In the genomic region with DNA sequence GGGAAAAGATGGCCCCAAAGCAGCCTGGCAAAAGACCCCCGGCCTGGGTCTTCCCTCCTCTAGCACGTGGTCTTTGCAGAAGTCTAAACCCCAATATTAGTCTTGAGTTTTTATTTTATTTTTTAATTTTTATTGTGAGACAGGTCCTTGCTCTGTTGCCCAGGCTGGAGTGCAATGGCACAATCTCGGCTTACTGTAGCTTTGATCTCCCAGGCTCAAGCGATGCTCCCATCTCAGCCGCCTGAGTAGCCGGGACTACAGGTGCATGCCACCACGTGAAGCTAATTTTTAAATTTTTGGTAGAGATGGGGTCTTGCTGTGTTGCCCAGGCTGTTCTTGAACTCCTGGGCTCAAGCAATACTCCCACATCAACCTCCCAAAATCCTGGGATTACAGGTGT, we compare ENCODE assay signal across 27 cellular contexts.
"Had no signal": no experiment of that assay in that cellular context is flagged by ENCODE, and none has a peak within 500 bp of the region (broad histone marks: within the 10 kb centered on the region; RNA-seq: fewer than 3 reads in every experiment).

No MANE protein-coding gene starts in this region.

- H3K27me3 ChIP-seq: ovary, right lobe of liver had no signal

- H3K36me3 Mint-ChIP-seq: immature natural killer cell; mesothelial cell of epicardium; natural killer cell; neural progenitor cell; stimulated activated memory B cell treated with anti-CD40 and anti-IgM and Interleukin-4, amounts not matched to agents 10 μg/mL and 1 μg/mL and 100 μg/mL, for 72 hours had no signal

- H3K27ac ChIP-seq: left lung, lower lobe of right lung, neural progenitor cell, neutrophil, ovary, right atrium auricular region, right lobe of liver, skin epidermis, thyroid gland, transverse colon, upper lobe of right lung had no signal

- H3K4me3 Mint-ChIP-seq: immature natural killer cell; mesothelial cell of epicardium; naive B cell; natural killer cell; nephron progenitor cell; neural progenitor cell; stimulated activated memory B cell treated with anti-CD40 and anti-IgM and Interleukin-4, amounts not matched to agents 10 μg/mL and 1 μg/mL and 100 μg/mL, for 72 hours; stimulated activated naive CD8-positive, alpha-beta T cell treated with anti-CD3 and anti-CD28 coated beads, Interleukin-15, amount 100 ng/mL, for 72 hours had no signal

- H3K4me3 ChIP-seq: left lung, lower lobe of right lung, neural progenitor cell, ovary, right atrium auricular region, right lobe of liver, skin epidermis, thyroid gland, transverse colon, upper lobe of right lung had no signal

- H3K27ac Mint-ChIP-seq: immature natural killer cell; mesothelial cell of epicardium; natural killer cell; nephron progenitor cell; neural progenitor cell; progenitor cell of endocrine pancreas; stimulated activated memory B cell treated with anti-CD40 and anti-IgM and Interleukin-4, amounts not matched to agents 10 μg/mL and 1 μg/mL and 100 μg/mL, for 72 hours; stimulated activated naive CD8-positive, alpha-beta T cell treated with anti-CD3 and anti-CD28 coated beads, Interleukin-15, amount 100 ng/mL, for 72 hours had no signal

- H3K9me3 ChIP-seq: left lung, lower lobe of right lung, neutrophil, ovary, right atrium auricular region, right lobe of liver, thyroid gland, transverse colon, upper lobe of right lung had no signal

- H3K9me3 Mint-ChIP-seq: mesothelial cell of epicardium; naive B cell; natural killer cell; nephron progenitor cell; neural progenitor cell; stimulated activated memory B cell treated with anti-CD40 and anti-IgM and Interleukin-4, amounts not matched to agents 10 μg/mL and 1 μg/mL and 100 μg/mL, for 72 hours; stimulated activated naive CD8-positive, alpha-beta T cell treated with anti-CD3 and anti-CD28 coated beads, Interleukin-15, amount 100 ng/mL, for 72 hours had no signal

- H3K36me3 ChIP-seq: left lung, lower lobe of right lung, neural progenitor cell, neutrophil, ovary, right atrium auricular region, right lobe of liver, thyroid gland, transverse colon, upper lobe of right lung had no signal

- DNase-seq: hypothalamus; immature natural killer cell; kidney; left lung; lower lobe of right lung; mesendoderm; naive B cell; natural killer cell; nephron progenitor cell; occipital lobe; ovary; right lobe of liver; stimulated activated CD4-positive, alpha-beta T cell treated with anti-CD3 and anti-CD28 coated beads, Interleukin-4, amount 100 ng/mL, for 24 hours; stimulated activated naive CD4-positive, alpha-beta T cell treated with Interleukin-2 at 50 U/mL for 16 hours; stimulated activated naive CD8-positive, alpha-beta T cell treated with anti-CD3 and anti-CD28 coated beads, Interleukin-15, amount 100 ng/mL, for 72 hours; substantia nigra; thyroid gland; transverse colon; upper lobe of right lung had no signal

- H3K4me1 ChIP-seq: upper lobe of right lung had no signal

- ATAC-seq: left colon; left lung; lower lobe of right lung; natural killer cell; right lobe of liver; stimulated activated memory B cell treated with anti-CD40 and anti-IgM and Interleukin-4, amounts not matched to agents 10 μg/mL and 1 μg/mL and 100 μg/mL, for 72 hours; stimulated activated naive CD8-positive, alpha-beta T cell treated with anti-CD3 and anti-CD28 coated beads, Interleukin-15, amount 100 ng/mL, for 72 hours; upper lobe of right lung had no signal
